19 cellular contexts compared by ENCODE assay signal in genomic region chr5:176352116-176352878, GRCh38. TPM values are rescaled to one million over a fixed set of nuclear protein-coding genes. Genes with fewer than 3 reads are reported as not detected.
DNase-seq lines count a peak whose midpoint lies in the region; ATAC-seq and TF ChIP-seq lines count a peak whose summit lies in the region.
"Had no signal": no experiment of that assay in that cellular context is flagged by ENCODE, and none has a peak within 500 bp of the region (broad histone marks: within the 10 kb centered on the region; RNA-seq: fewer than 3 reads in every experiment).

No MANE protein-coding gene starts in this region.

- DNase-seq in SK-N-SH = no peak
- DNase-seq in activated naive CD4-positive, alpha-beta T cell treated with anti-CD3 and anti-CD28 coated beads, Interleukin-2, amount 50 U/mL, for 72 hours (ENCODE audit: low spot score in 2 of 2) = no peak
- DNase-seq in naive B cell = no peak
- DNase-seq in BE2C = no peak
- no peak for DNase-seq in neural progenitor cell (ENCODE audit: low spot score)
- DNase-seq: activated gamma-delta T cell treated with Interleukin-2 at 50 U/mL for 16 hours, C1 segment of cervical spinal cord, H7, heart left ventricle, kidney, NCI-H1436 treated with DMSO at 0.1 percent for 48 hours, NCI-H446, ovary, SHP77 treated with DMSO at 0.1 percent for 48 hours had no signal

- no peaks in the 10 kb centered on the region for H3K27me3 Mint-ChIP-seq in naive B cell
- no peaks in the 10 kb centered on the region for H3K27me3 Mint-ChIP-seq in neural progenitor cell (ENCODE audit: insufficient read depth, low read depth)
- H3K27me3 Mint-ChIP-seq: type B pancreatic cell had no signal

- H3K4me1 Mint-ChIP-seq in naive B cell (peaks cover 17 to 32% (median 27%) of the 10 kb centered on the region in 3 donors), neural progenitor cell (peaks cover 6% of the 10 kb centered on the region)

- no peaks in the 10 kb centered on the region for H3K27me3 ChIP-seq in SK-N-SH (ENCODE audit: insufficient read depth)
- no peaks in the 10 kb centered on the region for H3K27me3 ChIP-seq in BE2C
- no peaks in the 10 kb centered on the region for H3K27me3 ChIP-seq in neural progenitor cell
- H3K27me3 ChIP-seq: heart left ventricle, ovary had no signal

- H3K36me3 ChIP-seq in SK-N-SH (replicated peaks in 1 of 2; ENCODE audit: control insufficient read depth in 1 of 2, insufficient read depth in 2 of 2, low read length in 1 of 2) (peaks cover 55 to 82% of the 10 kb centered on the region in 2 experiments), BE2C (peaks cover 61% of the 10 kb centered on the region), neural progenitor cell (no peaks in the 10 kb centered on the region)
- H3K36me3 ChIP-seq: ovary had no signal

- 87% methylated on average over 5 of the region's 5 CpGs for WGBS in SK-N-SH (ENCODE audit: low lambda C conversion rate)

- TF ChIP-seq EP300 in SK-N-SH (IDR thresholded peaks at IDR 0.05; ENCODE audit: borderline replicate concordance in 1 of 2, low read depth in 1 of 2, low read length in 1 of 2) = no peak

- H2AFZ ChIP-seq in SK-N-SH (ENCODE audit: low read depth) (no peak overlapping the region), neural progenitor cell (replicated peaks) (no peak overlapping the region)

- no peak for TF ChIP-seq CTCF in SK-N-SH (IDR thresholded peaks at IDR 0.05)
- TF ChIP-seq CTCF in BE2C (IDR thresholded peaks at IDR 0.05; ENCODE audit: low read depth, low read length) = no peak
- TF ChIP-seq CTCF in neural progenitor cell (IDR thresholded peaks at IDR 0.05) = no peak

- H3K9me2 ChIP-seq in SK-N-SH = no peaks in the 10 kb centered on the region

- H3K9ac ChIP-seq in SK-N-SH = no peak overlapping the region
- no peak overlapping the region for H3K9ac ChIP-seq in neural progenitor cell

- peaks cover 5 to 14% of the 10 kb centered on the region in 2 donors for H3K36me3 Mint-ChIP-seq in activated naive CD4-positive, alpha-beta T cell treated with anti-CD3 and anti-CD28 coated beads, Interleukin-2, amount 50 U/mL, for 72 hours
- H3K36me3 Mint-ChIP-seq in naive B cell = peaks cover 30 to 40% of the 10 kb centered on the region in 2 donors
- H3K36me3 Mint-ChIP-seq in neural progenitor cell = peaks cover 52% of the 10 kb centered on the region

- no peak overlapping the region for H3K27ac ChIP-seq in SK-N-SH (ENCODE audit: low read depth in 2 of 2, low read length in 1 of 2)
- no peak overlapping the region for H3K27ac ChIP-seq in neural progenitor cell
- H3K27ac ChIP-seq: 22Rv1, heart left ventricle, ovary had no signal

- H3F3A ChIP-seq in SK-N-SH (replicated peaks; ENCODE audit: insufficient read depth) = peaks cover 3% of the 10 kb centered on the region
- H3F3A ChIP-seq in neural progenitor cell (ENCODE audit: low read depth) = no peaks in the 10 kb centered on the region

- H3K79me2 ChIP-seq in SK-N-SH (ENCODE audit: insufficient read depth) = peaks cover 75% of the 10 kb centered on the region
- H3K79me2 ChIP-seq in neural progenitor cell (ENCODE audit: low read depth) = peaks cover 57% of the 10 kb centered on the region

- no peaks in the 10 kb centered on the region for H3K9me3 ChIP-seq in SK-N-SH
- H3K9me3 ChIP-seq in BE2C = no peaks in the 10 kb centered on the region
- H3K9me3 ChIP-seq in neural progenitor cell (ENCODE audit: low read depth) = no peaks in the 10 kb centered on the region
- H3K9me3 ChIP-seq: heart left ventricle, ovary had no signal

- H3K4me1 ChIP-seq in SK-N-SH (ENCODE audit: control insufficient read depth in 1 of 2, insufficient read depth in 2 of 2, low read depth in 1 of 2, low read length in 1 of 2) (peaks cover 0 to 7% of the 10 kb centered on the region in 2 experiments; a peak in 1 of 4 replicates), BE2C (no peaks in the 10 kb centered on the region), neural progenitor cell (peaks cover 11% of the 10 kb centered on the region)
- H3K4me1 ChIP-seq: heart left ventricle had no signal

- H3K4me3 Mint-ChIP-seq in naive B cell (peak overlapping the region in 1 of 8 donors; percentile 36), neural progenitor cell (no peak overlapping the region)
- H3K4me3 Mint-ChIP-seq: type B pancreatic cell had no signal

- H3K4me3 ChIP-seq in SK-N-SH (ENCODE audit: low read depth in 2 of 2, low read length in 1 of 2) = no peak overlapping the region
- H3K4me3 ChIP-seq in BE2C (ENCODE audit: low read depth, low read length) = no peak overlapping the region
- H3K4me3 ChIP-seq in neural progenitor cell = no peak overlapping the region
- H3K4me3 ChIP-seq: heart left ventricle, ovary had no signal

- no peak for TF ChIP-seq RAD21 in SK-N-SH (IDR thresholded peaks at IDR 0.05; ENCODE audit: low read length)

- peak overlapping the region; percentile 14 to 70 for H3K27ac Mint-ChIP-seq in activated naive CD4-positive, alpha-beta T cell treated with anti-CD3 and anti-CD28 coated beads, Interleukin-2, amount 50 U/mL, for 72 hours
- H3K27ac Mint-ChIP-seq in naive B cell = peak overlapping the region in 4 of 6 donors; percentile 9 to 80 (median 64)
- no peak overlapping the region for H3K27ac Mint-ChIP-seq in neural progenitor cell
- H3K27ac Mint-ChIP-seq: type B pancreatic cell had no signal

- H4K20me1 ChIP-seq in SK-N-SH (ENCODE audit: insufficient read depth) (peaks cover 45% of the 10 kb centered on the region), neural progenitor cell (ENCODE audit: low read depth) (peaks cover 74% of the 10 kb centered on the region)

- POLR2A ChIA-PET in SK-N-SH (lab: Yijun Ruan, JAX) = interaction anchor here (1.9 kb wide), 1 partner anchor 9 kb away, joined by 5 read pairs; the partner anchor contains the start of gene KIAA1191

- H3K4me2 ChIP-seq in SK-N-SH (no peak overlapping the region), neural progenitor cell (no peak overlapping the region)

- CTCF ChIA-PET in SK-N-SH (lab: Yijun Ruan, JAX) = interaction anchor here (0.6 kb wide), 1 partner anchor 21 kb away, joined by 3 read pairs; no protein-coding TSS in a partner anchor

- H3K9me3 Mint-ChIP-seq in activated naive CD4-positive, alpha-beta T cell treated with anti-CD3 and anti-CD28 coated beads, Interleukin-2, amount 50 U/mL, for 72 hours = no peaks in the 10 kb centered on the region
- H3K9me3 Mint-ChIP-seq in naive B cell (no peaks in the 10 kb centered on the region), neural progenitor cell (no peaks in the 10 kb centered on the region)
- H3K9me3 Mint-ChIP-seq: type B pancreatic cell had no signal

- ATAC-seq in SK-N-SH treated with all-trans-retinoic acid at 6 μM for 48 hours (no peak; the same call in 2 of the 3 replicates), HG02588 (IDR thresholded peaks at IDR 0.05; ENCODE audit: unreplicated experiment) (peak; percentile 63), naive B cell (ENCODE audit: low read depth in 2 of 2) (no peak), GM19351 (IDR thresholded peaks at IDR 0.05; ENCODE audit: unreplicated experiment) (no peak)
- no peak for ATAC-seq in activated naive CD4-positive, alpha-beta T cell treated with anti-CD3 and anti-CD28 coated beads, Interleukin-2, amount 50 U/mL, for 72 hours
- ATAC-seq: heart left ventricle had no signal

TF ChIP-seq in SK-N-SH, 30 proteins besides CTCF, POLR2A, EP300 and RAD21:
- peak; percentile 58 for TF ChIP-seq GATA2 (CRISPR knock-in tag; IDR thresholded peaks at IDR 0.05)
- no peak for TF ChIP-seq YY1 (IDR thresholded peaks at IDR 0.05; ENCODE audit: low read depth)
TF ChIP-seq in SK-N-SH: peak in this region for 1.

TF ChIP-seq in SK-N-SH treated with all-trans-retinoic acid at 6 μM for 48 hours, 23 proteins besides CTCF, POLR2A, EP300 and RAD21:
- TF ChIP-seq ZNF70 (CRISPR knock-in tag; IDR thresholded peaks at IDR 0.05) = no peak

RNA-seq across cellular contexts. Expression of gene KIAA1191, which starts 9.3 kb away (rescaled TPM):
- 100 and 127 TPM in 2 replicates for polyA plus RNA-seq in SK-N-SH (2012; rRNA removed)
- 75.8 and 102 TPM in 2 replicates for polyA plus RNA-seq in SK-N-SH (2012; cell fraction: cytosol; rRNA removed)
- 46.0 and 69.3 TPM in 2 replicates for polyA plus RNA-seq in SK-N-SH (2012; cell fraction: nucleus; rRNA removed)
- 10 to 100 TPM; 58.3 to 58.9 TPM for total RNA-seq in activated naive CD4-positive, alpha-beta T cell treated with anti-CD3 and anti-CD28 coated beads, Interleukin-2, amount 50 U/mL, for 72 hours
- 10 to 100 TPM; 46.8 to 56.4 (median 53.5) TPM for polyA plus RNA-seq in naive B cell (ENCODE audit: low read depth in 6 of 6)
- 88.9 TPM for polyA plus RNA-seq in BE2C (2012; ENCODE audit: insufficient read depth, insufficient read length, low read depth)
- 116 and 126 TPM in 2 replicates for total RNA-seq in neural progenitor cell (ENCODE audit: low replicate concordance)

RNA-seq across cellular contexts. Expression of gene ARL10, which starts 13.0 kb away (rescaled TPM):
- polyA plus RNA-seq in SK-N-SH (2012; rRNA removed) (4.6 and 7.8 TPM in 2 replicates), naive B cell (ENCODE audit: low read depth in 6 of 6) (1 to 10 TPM; 1.8 to 4.1 (median 2.5) TPM)
- polyA plus RNA-seq in SK-N-SH (2012; cell fraction: cytosol; rRNA removed) = 3.6 and 5.7 TPM in 2 replicates
- 27.9 and 49.3 TPM in 2 replicates for polyA plus RNA-seq in SK-N-SH (2012; cell fraction: nucleus; rRNA removed)
- total RNA-seq in activated naive CD4-positive, alpha-beta T cell treated with anti-CD3 and anti-CD28 coated beads, Interleukin-2, amount 50 U/mL, for 72 hours = 10 to 100 TPM in 1 of 2 donors, 1 to 10 TPM in 1; 3.1 to 19.1 TPM
- 10.4 TPM for polyA plus RNA-seq in BE2C (2012; ENCODE audit: insufficient read depth, insufficient read length, low read depth)
- 9.1 and 16.6 TPM in 2 replicates for total RNA-seq in neural progenitor cell (ENCODE audit: low replicate concordance)

RNA-seq across cellular contexts. Expression of gene NOP16, which starts 36.1 kb away (rescaled TPM):
- polyA plus RNA-seq in SK-N-SH (2012; rRNA removed) = 158 and 161 TPM in 2 replicates
- polyA plus RNA-seq in SK-N-SH (2012; cell fraction: cytosol; rRNA removed) = 134 and 136 TPM in 2 replicates
- polyA plus RNA-seq in SK-N-SH (2012; cell fraction: nucleus; rRNA removed) = 233 and 292 TPM in 2 replicates
- total RNA-seq in activated naive CD4-positive, alpha-beta T cell treated with anti-CD3 and anti-CD28 coated beads, Interleukin-2, amount 50 U/mL, for 72 hours = 10 to 100 TPM; 42.1 to 67.7 TPM
- polyA plus RNA-seq in naive B cell (ENCODE audit: low read depth in 6 of 6) = 10 to 100 TPM; 15.9 to 39.6 (median 26.5) TPM
- 206 TPM for polyA plus RNA-seq in BE2C (2012; ENCODE audit: insufficient read depth, insufficient read length, low read depth)
- 10.3 and 14.5 TPM in 2 replicates for total RNA-seq in neural progenitor cell (ENCODE audit: low replicate concordance)

RNA-seq across cellular contexts. Expression of gene HIGD2A, which starts 36.3 kb away (rescaled TPM):
- 211 and 213 TPM in 2 replicates for polyA plus RNA-seq in SK-N-SH (2012; rRNA removed)
- polyA plus RNA-seq in SK-N-SH (2012; cell fraction: cytosol; rRNA removed) = 139 and 190 TPM in 2 replicates
- 57.7 and 81.8 TPM in 2 replicates for polyA plus RNA-seq in SK-N-SH (2012; cell fraction: nucleus; rRNA removed)
- 100 to 1,000 TPM; 120 to 154 TPM for total RNA-seq in activated naive CD4-positive, alpha-beta T cell treated with anti-CD3 and anti-CD28 coated beads, Interleukin-2, amount 50 U/mL, for 72 hours
- 100 to 1,000 TPM; 137 to 220 (median 172) TPM for polyA plus RNA-seq in naive B cell (ENCODE audit: low read depth in 6 of 6)
- polyA plus RNA-seq in BE2C (2012; ENCODE audit: insufficient read depth, insufficient read length, low read depth) = 243 TPM
- 40.1 and 65.6 TPM in 2 replicates for total RNA-seq in neural progenitor cell (ENCODE audit: low replicate concordance)
